ENCODE assay signal across 8 cellular contexts in the genomic region with DNA sequence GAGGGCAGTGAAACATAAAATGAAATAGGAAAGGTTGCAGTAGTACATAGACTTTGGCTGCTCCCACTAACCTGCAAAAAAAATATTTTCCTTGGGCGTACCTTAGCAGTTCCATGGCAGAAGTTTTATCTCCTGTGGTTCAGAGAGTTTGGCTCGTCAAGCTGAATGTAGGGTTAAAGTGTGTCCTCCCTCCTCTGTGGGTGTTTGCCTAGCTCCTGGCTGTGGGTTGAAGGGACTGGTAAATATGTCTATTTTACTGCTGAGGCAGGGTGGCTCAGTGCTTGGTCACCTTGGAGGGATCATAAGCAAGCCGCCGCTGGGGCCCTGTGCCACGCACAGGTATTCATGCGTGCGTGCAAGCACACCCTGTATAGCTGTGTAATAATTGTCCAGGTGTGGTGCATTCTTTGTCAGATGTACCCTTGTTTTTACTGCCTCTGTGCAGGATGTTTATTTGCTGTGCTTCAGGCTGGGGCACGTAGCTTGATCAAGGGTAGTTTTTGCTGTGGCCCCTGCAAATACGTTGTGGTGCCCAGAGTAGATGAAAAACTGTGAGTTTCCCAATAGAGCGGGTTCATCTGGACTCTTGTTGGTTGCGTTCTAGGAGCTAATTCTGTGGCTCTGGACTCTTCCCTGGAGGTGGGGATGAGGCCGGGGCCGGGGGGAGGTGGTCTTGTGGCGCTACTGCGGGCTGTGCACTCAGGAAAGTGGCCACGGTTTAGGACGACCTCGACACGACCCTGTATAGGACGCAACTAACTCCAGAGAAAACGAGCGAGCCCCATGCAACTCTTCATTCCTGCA. TPM values are rescaled to one million over a fixed set of nuclear protein-coding genes. Genes with fewer than 3 reads are reported as not detected.
DNase-seq lines count a peak whose midpoint lies in the region; ATAC-seq and TF ChIP-seq lines count a peak whose summit lies in the region.

No MANE protein-coding gene starts in this region.

- H3K4me1 Mint-ChIP-seq in activated CD4-positive, alpha-beta T cell treated with anti-CD3 and anti-CD28 coated beads for 36 hours: peaks cover 84% of the 10 kb centered on the region
- H3K4me1 Mint-ChIP-seq in naive B cell: peaks cover 81 to 90% (median 87%) of the 10 kb centered on the region in 3 donors

- peak; percentile 16 for ATAC-seq in activated CD4-positive, alpha-beta T cell treated with anti-CD3 and anti-CD28 coated beads for 36 hours
- ATAC-seq in naive B cell (ENCODE audit: low read depth in 2 of 2) (peak; percentile 3 to 10), GM19035 (IDR thresholded peaks at IDR 0.05; ENCODE audit: unreplicated experiment) (no peak), HG02840 (IDR thresholded peaks at IDR 0.05; ENCODE audit: low FRiP score, unreplicated experiment) (no peak)

- no peaks in the 10 kb centered on the region for H3K9me2 ChIP-seq in OCI-LY7 (ENCODE audit: insufficient read depth, low read length)

- peak overlapping the region; percentile 79 for H3K4me2 ChIP-seq in OCI-LY7 (ENCODE audit: low read length)

- H2AFZ ChIP-seq in OCI-LY7 (ENCODE audit: low read length): no peak overlapping the region; the same call in 1 of the 2 replicates

- H3K4me3 ChIP-seq in OCI-LY7 (ENCODE audit: low read depth, low read length, poor library complexity, severe bottlenecking): peak overlapping the region; percentile 89
- peak overlapping the region; percentile 54 for H3K4me3 ChIP-seq in choroid plexus epithelial cell (ENCODE audit: low read depth, low read length)

- DNase-seq in activated CD4-positive, alpha-beta T cell treated with anti-CD3 and anti-CD28 coated beads for 36 hours: peak; percentile 65
- no peak for DNase-seq in activated CD4-positive, alpha-beta T cell treated with anti-CD3 and anti-CD28 coated beads for 4 hours
- DNase-seq in OCI-LY7 (ENCODE audit: low spot score) (peak; percentile 79), choroid plexus epithelial cell (ENCODE audit: low read depth) (no peak), naive B cell (peak; percentile 31), posterior cingulate gyrus (no peak)

- peaks cover 20% of the 10 kb centered on the region for H3K36me3 Mint-ChIP-seq in activated CD4-positive, alpha-beta T cell treated with anti-CD3 and anti-CD28 coated beads for 36 hours (ENCODE audit: low read depth)
- no peaks in the 10 kb centered on the region for H3K36me3 Mint-ChIP-seq in naive B cell

- H3K9me3 Mint-ChIP-seq in activated CD4-positive, alpha-beta T cell treated with anti-CD3 and anti-CD28 coated beads for 36 hours (ENCODE audit: low read depth): no peaks in the 10 kb centered on the region
- no peaks in the 10 kb centered on the region for H3K9me3 Mint-ChIP-seq in naive B cell

- BruUV-seq in OCI-LY7 (replicated peaks; lab: Mats Ljungman, UMichigan): no TSS peak

- no peak for TF ChIP-seq CTCF in OCI-LY7 (conservative IDR thresholded peaks at IDR 0.05; ENCODE audit: low read length)
- TF ChIP-seq CTCF in choroid plexus epithelial cell (conservative IDR thresholded peaks at IDR 0.05; ENCODE audit: low read depth, low read length): no peak

- intact Hi-C loops in activated CD4-positive, alpha-beta T cell treated with anti-CD3 and anti-CD28 coated beads for 36 hours (cut with DNase I, micrococcal nuclease): loop anchor here (1.0 to 10.0 kb wide), 2 partner anchors 31 to 127 kb away; no protein-coding TSS in a partner anchor
- intact Hi-C loops in OCI-LY7 (cut with micrococcal nuclease; ENCODE audit: unreplicated experiment) (loop anchor here (1.0 kb wide), 3 partner anchors 21 to 127 kb away; no protein-coding TSS in a partner anchor), posterior cingulate gyrus (cut with DNase I) (loop anchor here (5.0 to 10.0 kb wide), 2 partner anchors 81 to 143 kb away; no protein-coding TSS in a partner anchor)

- peak overlapping the region; percentile 89 for H3K4me3 Mint-ChIP-seq in activated CD4-positive, alpha-beta T cell treated with anti-CD3 and anti-CD28 coated beads for 36 hours
- peak overlapping the region; percentile 75 to 99 (median 96) for H3K4me3 Mint-ChIP-seq in naive B cell

- H3K9me3 ChIP-seq in OCI-LY7 (ENCODE audit: low read length): no peaks in the 10 kb centered on the region

- H3K36me3 ChIP-seq in OCI-LY7 (ENCODE audit: insufficient read depth, low read length): peaks cover 45% of the 10 kb centered on the region

- CTCF ChIA-PET in activated CD4-positive, alpha-beta T cell treated with anti-CD3 and anti-CD28 coated beads for 36 hours (lab: Charles Lee): interaction anchor here (0.6 to 3.2 kb wide), 14 partner anchors 8 to 134 kb away, joined by 3 to 15 read pairs (median 4); no protein-coding TSS in a partner anchor
- CTCF ChIA-PET in OCI-LY7 (lab: Charles Lee; ENCODE audit: unreplicated experiment): interaction anchor here (0.9 to 1.8 kb wide), 5 partner anchors 17 to 24 kb away, joined by 3 to 8 read pairs (median 4); no protein-coding TSS in a partner anchor

- H3K27ac Mint-ChIP-seq in activated CD4-positive, alpha-beta T cell treated with anti-CD3 and anti-CD28 coated beads for 36 hours: peak overlapping the region; percentile 87
- peak overlapping the region; percentile 49 to 96 (median 93) for H3K27ac Mint-ChIP-seq in naive B cell

- peaks cover 81% of the 10 kb centered on the region for H3K79me2 ChIP-seq in OCI-LY7 (ENCODE audit: insufficient read depth, low read depth, low read length)

- H4K20me1 ChIP-seq in OCI-LY7 (ENCODE audit: insufficient read depth, low read length): peaks cover 3% of the 10 kb centered on the region; the same call in 1 of the 2 replicates

- peaks cover 73% of the 10 kb centered on the region for H3K4me1 ChIP-seq in OCI-LY7 (ENCODE audit: insufficient read depth, low read length, poor library complexity, severe bottlenecking)

- peak overlapping the region; percentile 97 for H3K27ac ChIP-seq in OCI-LY7 (ENCODE audit: low read depth, low read length, poor library complexity, severe bottlenecking)

- POLR2A ChIA-PET in activated CD4-positive, alpha-beta T cell treated with anti-CD3 and anti-CD28 coated beads for 36 hours (lab: Charles Lee): interaction anchor here (1.0 to 4.9 kb wide), 3 partner anchors 11 to 16 kb away, joined by 3 to 51 read pairs (median 15); no protein-coding TSS in a partner anchor
- POLR2A ChIA-PET in OCI-LY7 (lab: Charles Lee): interaction anchor here (0.6 to 14.5 kb wide), 20 partner anchors 8 to 127 kb away, joined by 3 to 413 read pairs (median 6); no protein-coding TSS in a partner anchor

- no peaks in the 10 kb centered on the region for H3K27me3 Mint-ChIP-seq in activated CD4-positive, alpha-beta T cell treated with anti-CD3 and anti-CD28 coated beads for 36 hours
- H3K27me3 Mint-ChIP-seq in naive B cell: no peaks in the 10 kb centered on the region

RNA-seq across cellular contexts. Expression of gene SORL1, which starts 0.7 kb away (rescaled TPM):
- 10 to 100 TPM; 53.5 to 68.0 TPM for total RNA-seq in activated CD4-positive, alpha-beta T cell treated with anti-CD3 and anti-CD28 coated beads for 36 hours
- 219 and 228 TPM in 2 replicates for total RNA-seq in OCI-LY7 (2014; rRNA removed; shearing (Covaris generic))
- 400 and 411 TPM in 2 replicates for total RNA-seq in OCI-LY7 (2022)
- polyA plus RNA-seq in naive B cell (ENCODE audit: low read depth in 6 of 6): 100 to 1,000 TPM in 1 of 6 donors, 10 to 100 TPM in 5; 61.7 to 102 (median 83.8) TPM

Comparison
In these comparisons a context has a peak if more than half of its experiments do, and no peak if none do; other contexts are left out.
1. DNase-seq: peak in activated CD4-positive, alpha-beta T cell treated with anti-CD3 and anti-CD28 coated beads for 36 hours (single experiment), OCI-LY7 (single experiment) and naive B cell (single experiment); none in activated CD4-positive, alpha-beta T cell treated with anti-CD3 and anti-CD28 coated beads for 4 hours (0 of 2), choroid plexus epithelial cell (single experiment) and posterior cingulate gyrus (0 of 10).
2. ATAC-seq: peak in activated CD4-positive, alpha-beta T cell treated with anti-CD3 and anti-CD28 coated beads for 36 hours (single experiment) and naive B cell (2 of 2); none in GM19035 (single experiment) and HG02840 (single experiment).